Comparison of ENCODE assay signal across 8 cellular contexts in genomic region chr7:105849122-105849855, GRCh38.
DNase-seq lines count a peak whose midpoint lies in the region; ATAC-seq lines count a peak whose summit lies in the region.

No MANE protein-coding gene starts in this region.

- no peak for ATAC-seq in GM21390 (IDR thresholded peaks at IDR 0.05; ENCODE audit: unreplicated experiment)
- ATAC-seq in HG02840 (IDR thresholded peaks at IDR 0.05; ENCODE audit: low FRiP score, unreplicated experiment): no peak
- no peak for ATAC-seq in GM18909 (IDR thresholded peaks at IDR 0.05; ENCODE audit: poor library complexity, unreplicated experiment)

- DNase-seq in EL: peak; percentile 44
- DNase-seq in T follicular helper cell (ENCODE audit: low read depth): peak; percentile 20
- peak; percentile 20 for DNase-seq in activated naive CD8-positive, alpha-beta T cell treated with anti-CD3 and anti-CD28 coated beads, Interleukin-2, amount 50 U/mL, for 16 hours (ENCODE audit: low read depth, low spot score)
- DNase-seq in stimulated activated CD4-positive, alpha-beta T cell treated with anti-CD3 and anti-CD28 coated beads, Interleukin-12 subunit alpha, Interleukin-12 subunit beta, amount 100 ng/mL, for 48 hours (ENCODE audit: low read depth in 2 of 3, low spot score in 1 of 3): peak; percentile 50 to 68 (median 63)
- DNase-seq in amygdala (lab: John Stamatoyannopoulos, UW): no peak

Comparison
In these comparisons a context has a peak if more than half of its experiments do, and no peak if none do; other contexts are left out.
1. DNase-seq: peak in EL (single experiment), T follicular helper cell (single experiment), activated naive CD8-positive, alpha-beta T cell treated with anti-CD3 and anti-CD28 coated beads, Interleukin-2, amount 50 U/mL, for 16 hours (single experiment) and stimulated activated CD4-positive, alpha-beta T cell treated with anti-CD3 and anti-CD28 coated beads, Interleukin-12 subunit alpha, Interleukin-12 subunit beta, amount 100 ng/mL, for 48 hours (3 of 3); none in amygdala (0 of 56).